In the genomic region with DNA sequence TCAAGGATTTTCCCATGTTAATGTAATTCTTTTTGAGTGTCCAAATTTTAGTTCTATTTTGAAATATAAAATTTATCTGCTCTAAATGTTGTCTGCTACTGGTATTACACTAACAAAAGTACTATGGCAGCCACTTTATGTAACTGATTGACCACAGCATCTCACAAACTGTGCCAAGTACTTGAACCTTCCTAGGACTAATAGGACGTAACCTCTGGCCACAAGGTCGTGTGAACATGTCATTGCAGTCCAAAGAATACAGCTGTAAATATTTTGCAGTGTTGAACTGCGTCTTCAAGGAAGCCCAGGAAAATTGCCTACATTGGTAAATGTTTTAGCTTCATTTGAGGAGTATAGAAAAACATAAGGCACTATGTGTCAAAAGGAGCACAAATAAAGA, we compare ENCODE assay signal across 2 cellular contexts.
TF ChIP-seq lines count a peak whose summit lies in the region.

No MANE protein-coding gene starts in this region.

TF ChIP-seq in liver, 16 proteins besides CTCF, POLR2A, EP300 and RAD21:
- no peak for TF ChIP-seq EGR1 (IDR thresholded peaks at IDR 0.05; ENCODE audit: low read depth in 2 of 2)
- TF ChIP-seq FOXA2 (IDR thresholded peaks at IDR 0.05): no peak
- no peak for TF ChIP-seq YY1 (IDR thresholded peaks at IDR 0.05)
- TF ChIP-seq HNF4A (conservative IDR thresholded peaks at IDR 0.05): peak in 1 of 2 donors; percentile 45
- peak; percentile 81 for TF ChIP-seq NR2F2 (IDR thresholded peaks at IDR 0.05)
- no peak for TF ChIP-seq SP1 (IDR thresholded peaks at IDR 0.05)
- TF ChIP-seq RXRA (IDR thresholded peaks at IDR 0.05): peak in 1 of 2 donors; percentile 34
- TF ChIP-seq FOXA1 (IDR thresholded peaks at IDR 0.05): no peak
- no peak for TF ChIP-seq JUND (IDR thresholded peaks at IDR 0.05)
- TF ChIP-seq, protein P1, sequence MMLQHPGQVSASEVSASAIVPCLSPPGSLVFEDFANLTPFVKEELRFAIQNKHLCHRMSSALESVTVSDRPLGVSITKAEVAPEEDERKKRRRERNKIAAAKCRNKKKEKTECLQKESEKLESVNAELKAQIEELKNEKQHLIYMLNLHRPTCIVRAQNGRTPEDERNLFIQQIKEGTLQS (IDR thresholded peaks at IDR 0.05): no peak

TF ChIP-seq in HepG2, 621 proteins besides CTCF, POLR2A, EP300 and RAD21:
- no peak for TF ChIP-seq XBP1 (CRISPR knock-in tag; IDR thresholded peaks at IDR 0.05)
TF ChIP-seq in HepG2: peak in this region for 0.
